In the genomic region with DNA sequence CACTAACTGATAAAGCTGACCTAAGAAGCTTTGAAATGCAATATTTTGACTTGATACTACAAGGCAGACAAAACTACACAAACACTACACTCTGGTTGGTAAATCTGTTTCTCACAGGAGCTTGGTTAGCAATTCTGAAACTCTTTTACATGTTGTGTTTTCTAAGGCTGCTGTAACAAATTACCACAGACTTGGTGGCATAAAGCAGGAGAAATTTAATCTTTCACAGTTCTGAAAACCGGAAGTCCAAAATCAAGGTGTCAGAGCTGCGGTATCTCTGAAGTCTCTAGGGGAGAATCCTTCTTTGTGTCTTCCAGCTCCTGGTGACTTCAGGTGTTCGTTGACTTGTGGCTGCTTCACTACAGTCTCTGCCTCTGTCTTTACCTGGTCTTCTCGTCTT, we compare ENCODE assay signal across 25 cellular contexts.
"Had no signal": no experiment of that assay in that cellular context is flagged by ENCODE, and none has a peak within 500 bp of the region (broad histone marks: within the 10 kb centered on the region; RNA-seq: fewer than 3 reads in every experiment).

No MANE protein-coding gene starts in this region.

- FAIRE-seq: islet of Langerhans, keratinocyte had no signal

- H3K9me3 ChIP-seq: colonic mucosa, esophagus squamous epithelium, gastrocnemius medialis, left lung, lower lobe of right lung, mucosa of descending colon had no signal

- DNase-seq: colonic mucosa; cortex of kidney; effector CD4-positive, alpha-beta T cell; effector memory CD4-positive, alpha-beta T cell; erythroblast; esophagus squamous epithelium; foreskin fibroblast; foreskin melanocyte; gastrocnemius medialis; glutamatergic neuron; head of caudate nucleus; heart right ventricle; hippocampal formation; left cardiac atrium; left lung; left ventricle myocardium superior; lower lobe of right lung; mesenchymal stem cell; mucosa of descending colon; naive B cell; naive thymus-derived CD8-positive, alpha-beta T cell had no signal

- H3K27ac ChIP-seq: colonic mucosa, epithelial cell of prostate, esophagus squamous epithelium, gastrocnemius medialis, heart right ventricle, left lung, lower lobe of right lung had no signal

- H3K27me3 ChIP-seq: colonic mucosa, esophagus squamous epithelium, gastrocnemius medialis, heart right ventricle, left lung had no signal

- ATAC-seq: esophagus mucosa; gastrocnemius medialis; heart right ventricle; left cardiac atrium; left lung; left ventricle myocardium superior; lower lobe of right lung; mucosa of descending colon; naive thymus-derived CD8-positive, alpha-beta T cell had no signal

- H3K36me3 ChIP-seq: colonic mucosa, esophagus squamous epithelium, gastrocnemius medialis, heart right ventricle, left lung, lower lobe of right lung had no signal

- H3K4me3 ChIP-seq: colonic mucosa, esophagus squamous epithelium, gastrocnemius medialis, heart right ventricle, left lung, lower lobe of right lung, mucosa of descending colon had no signal

- H3K4me1 ChIP-seq: colonic mucosa, esophagus squamous epithelium, heart right ventricle, left lung, lower lobe of right lung had no signal
